ENCODE assay signal across 11 cellular contexts in the genomic region with DNA sequence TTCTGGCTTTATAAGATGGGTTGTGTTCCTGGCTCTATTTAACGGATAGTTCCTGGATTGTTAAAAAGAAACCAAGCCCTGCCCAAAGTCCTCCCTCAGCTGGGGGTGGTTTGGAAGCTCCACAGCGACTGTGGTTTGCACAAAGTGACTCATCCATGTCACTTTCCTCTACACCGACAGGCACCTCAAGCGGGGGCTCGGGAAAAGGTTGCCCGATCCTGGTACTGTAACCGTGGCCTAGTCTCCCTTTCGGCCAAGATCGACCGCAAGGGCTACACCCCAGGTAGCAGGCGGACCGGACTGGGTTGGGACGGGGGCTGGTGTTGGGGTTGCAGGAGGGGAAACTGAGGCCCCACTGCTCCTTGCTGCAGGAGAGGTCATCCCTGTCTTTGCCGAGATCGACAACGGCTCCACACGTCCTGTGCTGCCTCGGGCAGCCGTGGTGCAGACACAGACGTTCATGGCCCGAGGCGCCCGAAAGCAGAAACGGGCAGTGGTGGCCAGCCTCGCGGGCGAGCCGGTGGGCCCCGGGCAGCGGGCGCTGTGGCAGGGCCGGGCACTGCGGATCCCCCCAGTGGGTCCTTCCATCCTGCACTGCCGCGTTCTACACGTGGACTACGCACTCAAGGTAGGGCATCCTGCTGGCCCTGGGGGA. TPM values are rescaled to one million over a fixed set of nuclear protein-coding genes. Genes with fewer than 3 reads are reported as not detected.
DNase-seq lines count a peak whose midpoint lies in the region; ATAC-seq, FAIRE-seq and TF ChIP-seq lines count a peak whose summit lies in the region.
"Had no signal": no experiment of that assay in that cellular context is flagged by ENCODE, and none has a peak within 500 bp of the region (broad histone marks: within the 10 kb centered on the region; RNA-seq: fewer than 3 reads in every experiment).

No MANE protein-coding gene starts in this region.

- no peaks in the 10 kb centered on the region for H3K27me3 ChIP-seq in mammary epithelial cell (ENCODE audit: insufficient read depth, low read length)
- H3K27me3 ChIP-seq in layer of hippocampus (ENCODE audit: control insufficient read depth, insufficient read depth, low read length) = no peaks in the 10 kb centered on the region
- H3K27me3 ChIP-seq in thymus (ENCODE audit: control insufficient read depth, insufficient read depth) = no peaks in the 10 kb centered on the region
- H3K27me3 ChIP-seq: BE2C, cardiac muscle cell had no signal

- BruUV-seq in MCF 10A (replicated peaks; lab: Mats Ljungman, UMichigan) (no TSS peak), mammary epithelial cell (replicated peaks; lab: Mats Ljungman, UMichigan) (no TSS peak)

- H3K27ac Mint-ChIP-seq in MCF 10A (ENCODE audit: low read depth, unreplicated experiment) = no peak overlapping the region
- peak overlapping the region; percentile 76 for H3K27ac Mint-ChIP-seq in activated CD8-positive, alpha-beta T cell treated with anti-CD3 and anti-CD28 coated beads for 36 hours

- peaks cover 60% of the 10 kb centered on the region for H3K36me3 Mint-ChIP-seq in MCF 10A (ENCODE audit: insufficient read depth, unreplicated experiment)
- peaks cover 53% of the 10 kb centered on the region for H3K36me3 Mint-ChIP-seq in activated CD8-positive, alpha-beta T cell treated with anti-CD3 and anti-CD28 coated beads for 36 hours (ENCODE audit: low read depth)

- H3K9ac ChIP-seq in mammary epithelial cell (ENCODE audit: insufficient read depth, low read length) = no peak overlapping the region

- H3K27me3 Mint-ChIP-seq in MCF 10A (ENCODE audit: insufficient read depth, unreplicated experiment) = no peaks in the 10 kb centered on the region
- H3K27me3 Mint-ChIP-seq in activated CD8-positive, alpha-beta T cell treated with anti-CD3 and anti-CD28 coated beads for 36 hours = no peaks in the 10 kb centered on the region

- H3K4me3 Mint-ChIP-seq in MCF 10A (ENCODE audit: unreplicated experiment) = peak overlapping the region; percentile 70
- peak overlapping the region; percentile 77 for H3K4me3 Mint-ChIP-seq in activated CD8-positive, alpha-beta T cell treated with anti-CD3 and anti-CD28 coated beads for 36 hours

- WGBS in mammary epithelial cell (ENCODE audit: low coverage, missing lambda C conversion rate) = 83% methylated on average over 35 of the region's 37 CpGs
- 97% methylated on average over 37 of the region's 37 CpGs for WGBS in thymus

- peaks cover 3% of the 10 kb centered on the region for H3K36me3 ChIP-seq in mammary epithelial cell (ENCODE audit: insufficient read depth, low read length)
- H3K36me3 ChIP-seq in thymus (ENCODE audit: control insufficient read depth, insufficient read depth) = peaks cover 43% of the 10 kb centered on the region
- H3K36me3 ChIP-seq: BE2C, cardiac muscle cell had no signal

- no peak for TF ChIP-seq CTCF in MCF 10A (IDR thresholded peaks at IDR 0.05; ENCODE audit: unreplicated experiment)
- no peak for TF ChIP-seq CTCF in mammary epithelial cell (conservative IDR thresholded peaks at IDR 0.05 in 1 of 2, IDR thresholded peaks at IDR 0.05 in 1 of 2; ENCODE audit: extremely low read depth in 1 of 2, insufficient read depth in 1 of 2, low read depth in 1 of 2, low read length in 2 of 2)
- no peak for TF ChIP-seq CTCF in activated CD8-positive, alpha-beta T cell treated with anti-CD3 and anti-CD28 coated beads for 36 hours (IDR thresholded peaks at IDR 0.05)

- ATAC-seq in activated CD8-positive, alpha-beta T cell treated with anti-CD3 and anti-CD28 coated beads for 36 hours = no peak

- intact Hi-C loops in MCF 10A (cut with micrococcal nuclease) (loop anchor here (5.0 to 10.0 kb wide), 2 partner anchors 145 to 243 kb away; a partner anchor contains a TSS), mammary epithelial cell (cut with micrococcal nuclease) (loop anchor here (5.0 kb wide), 2 partner anchors 103 to 158 kb away; no protein-coding TSS in a partner anchor)
- intact Hi-C loops in activated CD8-positive, alpha-beta T cell treated with anti-CD3 and anti-CD28 coated beads for 36 hours (cut with micrococcal nuclease) = loop anchor here (10.0 kb wide), 1 partner anchor 145 kb away; a partner anchor contains a TSS

- POLR2A ChIA-PET in MCF 10A (lab: Yijun Ruan, JAX) = no interaction called here
- POLR2A ChIA-PET in activated CD8-positive, alpha-beta T cell treated with anti-CD3 and anti-CD28 coated beads for 36 hours (lab: Charles Lee) = interaction anchor here (0.7 to 3.9 kb wide), 5 partner anchors 8 to 149 kb away, joined by 3 to 24 read pairs (median 3); no protein-coding TSS in a partner anchor

- H3K4me3 ChIP-seq in mammary epithelial cell (replicated peaks in 1 of 3; ENCODE audit: insufficient read depth in 1 of 3, low read depth in 2 of 3, low read length in 3 of 3) (no peak overlapping the region), thymus (ENCODE audit: low read length) (peak overlapping the region; percentile 72)
- H3K4me3 ChIP-seq: cardiac muscle cell had no signal

- dilution Hi-C loops in mammary epithelial cell (cut with HindIII; ENCODE audit: low sequenced_read_pairs) = no loop called here

- H4K20me1 ChIP-seq in mammary epithelial cell (ENCODE audit: insufficient read depth, low read length) = no peaks in the 10 kb centered on the region

- peaks cover 21% of the 10 kb centered on the region for H3K4me1 Mint-ChIP-seq in MCF 10A (ENCODE audit: insufficient read depth, unreplicated experiment)
- H3K4me1 Mint-ChIP-seq in activated CD8-positive, alpha-beta T cell treated with anti-CD3 and anti-CD28 coated beads for 36 hours (ENCODE audit: low read depth) = peaks cover 45% of the 10 kb centered on the region

- H3K9me3 ChIP-seq in mammary epithelial cell (replicated peaks; ENCODE audit: insufficient read depth, low read length) = no peaks in the 10 kb centered on the region
- H3K9me3 ChIP-seq in thymus (ENCODE audit: control insufficient read depth) = peaks cover 2% of the 10 kb centered on the region
- H3K9me3 ChIP-seq: BE2C had no signal

- H3K79me2 ChIP-seq in mammary epithelial cell (ENCODE audit: insufficient read depth, low read length) = no peaks in the 10 kb centered on the region

- H3K4me2 ChIP-seq in mammary epithelial cell (ENCODE audit: insufficient read depth, low read depth, low read length) = no peak overlapping the region

- no peaks in the 10 kb centered on the region for H3K9me3 Mint-ChIP-seq in MCF 10A (ENCODE audit: unreplicated experiment)
- no peaks in the 10 kb centered on the region for H3K9me3 Mint-ChIP-seq in activated CD8-positive, alpha-beta T cell treated with anti-CD3 and anti-CD28 coated beads for 36 hours

- DNase-seq in MCF 10A (ENCODE audit: unreplicated experiment) (peak; percentile 42), mammary epithelial cell (no peak), NCI-H524 treated with DMSO at 0.1 percent for 48 hours (lab: John Stamatoyannopoulos, UW) (no peak), AG08396 (ENCODE audit: low spot score) (no peak), GM12892 (ENCODE audit: insufficient read length) (no peak)
- peak; percentile 45 for DNase-seq in activated CD8-positive, alpha-beta T cell treated with anti-CD3 and anti-CD28 coated beads for 36 hours
- DNase-seq: BE2C, NCI-H1694 had no signal

- no peak overlapping the region for H3K27ac ChIP-seq in mammary epithelial cell (ENCODE audit: insufficient read depth, low read depth, low read length)
- peak overlapping the region; percentile 81 for H3K27ac ChIP-seq in layer of hippocampus (ENCODE audit: low read depth, low read length)
- peak overlapping the region; percentile 58 for H3K27ac ChIP-seq in thymus (ENCODE audit: low read depth)
- H3K27ac ChIP-seq: cardiac muscle cell had no signal

- no peak for FAIRE-seq in GM12892 (lab: Jason Lieb, UNC)

- H3K4me1 ChIP-seq in mammary epithelial cell (ENCODE audit: insufficient read depth, low read length) = peaks cover 12% of the 10 kb centered on the region
- peaks cover 20% of the 10 kb centered on the region for H3K4me1 ChIP-seq in thymus (ENCODE audit: control insufficient read depth, insufficient read depth, low read length)
- H3K4me1 ChIP-seq: BE2C had no signal

- H2AFZ ChIP-seq in mammary epithelial cell (ENCODE audit: low read depth, low read length) = no peak overlapping the region

- in situ Hi-C loops in mammary epithelial cell (cut with MboI; ENCODE audit: low sequenced_read_pairs in 2 of 2) = loop anchor here (5.0 to 10.0 kb wide), 2 partner anchors 48 to 145 kb away; no protein-coding TSS in a partner anchor

- no peak for TF ChIP-seq POLR2A in GM12892 (IDR thresholded peaks at IDR 0.05; ENCODE audit: low read depth, low read length)

- CTCF ChIA-PET in MCF 10A (lab: Yijun Ruan, JAX) (interaction anchor here (0.7 to 5.7 kb wide), 2 partner anchors 48 to 241 kb away, joined by 3 to 103 read pairs; no protein-coding TSS in a partner anchor), mammary epithelial cell (lab: Charles Lee; ENCODE audit: low non-redundant PET) (no interaction called here)
- CTCF ChIA-PET in activated CD8-positive, alpha-beta T cell treated with anti-CD3 and anti-CD28 coated beads for 36 hours (lab: Charles Lee) = interaction anchor here (2.1 to 6.1 kb wide), 2 partner anchors 36 to 50 kb away, joined by 6 to 151 read pairs; no protein-coding TSS in a partner anchor

RNA-seq across cellular contexts. Expression of a gene that starts 1.6 kb away (rescaled TPM):
- total RNA-seq in MCF 10A (2022) = 14.1 and 18.8 TPM in 2 replicates
- total RNA-seq in mammary epithelial cell = 1 to 10 TPM; 4.2 to 6.9 TPM
- 3.4 TPM for polyA plus RNA-seq in mammary epithelial cell
- polyA minus RNA-seq in mammary epithelial cell = not detected
- 10 to 100 TPM; 29.1 TPM for total RNA-seq in activated CD8-positive, alpha-beta T cell treated with anti-CD3 and anti-CD28 coated beads for 36 hours
- 172 TPM for polyA plus RNA-seq in thymus
- 7.5 TPM for polyA plus RNA-seq in GM12892 (2012; ENCODE audit: missing spikeins)

RNA-seq across cellular contexts. Expression of a gene that starts 42.6 kb away (rescaled TPM):
- total RNA-seq in MCF 10A (2022) (not detected in 2 replicates), mammary epithelial cell (under 1 TPM in 1 of 2 donors, not detected in 1; 0.24 TPM)
- polyA plus RNA-seq in mammary epithelial cell (0.05 TPM), thymus (0.27 TPM)
- not detected for polyA minus RNA-seq in mammary epithelial cell
- total RNA-seq in activated CD8-positive, alpha-beta T cell treated with anti-CD3 and anti-CD28 coated beads for 36 hours = 1 to 10 TPM in 1 of 2 experiments, under 1 TPM in 1; 0.25 to 1.7 TPM
- polyA plus RNA-seq in GM12892 (2012; ENCODE audit: missing spikeins) = 1.5 TPM

Comparison
In these comparisons a context has a peak if more than half of its experiments do, and no peak if none do; other contexts are left out.
1. DNase-seq: peak in MCF 10A (single experiment) and activated CD8-positive, alpha-beta T cell treated with anti-CD3 and anti-CD28 coated beads for 36 hours (single experiment); none in mammary epithelial cell (single experiment), NCI-H524 treated with DMSO at 0.1 percent for 48 hours (single experiment), AG08396 (single experiment) and GM12892 (single experiment).